ENCODE assay signal across 18 cellular contexts in genomic region chr14:102418853-102419240, GRCh38.
"Had no signal": no experiment of that assay in that cellular context is flagged by ENCODE, and none has a peak within 500 bp of the region (broad histone marks: within the 10 kb centered on the region; RNA-seq: fewer than 3 reads in every experiment).

No MANE protein-coding gene starts in this region.

- H3K9me3 Mint-ChIP-seq: activated naive CD8-positive, alpha-beta T cell treated with anti-CD3 and anti-CD28 coated beads, Interleukin-2, amount 50 U/mL, for 24 hours; memory B cell; nephron had no signal

- H3K27me3 Mint-ChIP-seq: activated CD8-positive, alpha-beta memory T cell treated with anti-CD3 and anti-CD28 coated beads, Interleukin-2, amount 10 ng/mL, durations not matched to agents 7 days and 5 days; activated naive CD8-positive, alpha-beta T cell treated with anti-CD3 and anti-CD28 coated beads, Interleukin-2, amount 50 U/mL, for 24 hours; memory B cell; T-helper 17 cell had no signal

- DNase-seq: activated CD4-positive, CD25-positive, alpha-beta regulatory T cell; activated CD8-positive, alpha-beta memory T cell treated with anti-CD3 and anti-CD28 coated beads, Interleukin-2, amount 10 ng/mL, durations not matched to agents 7 days and 5 days; activated gamma-delta T cell; activated naive CD8-positive, alpha-beta T cell treated with anti-CD3 and anti-CD28 coated beads, Interleukin-2, amount 50 U/mL, for 24 hours; activated T-cell treated with anti-CD3 and anti-CD28 coated beads, Interleukin-2, amount 50 U/mL, for 48 hours; central memory CD4-positive, alpha-beta T cell; dermis blood vessel endothelial cell; left ventricle myocardium inferior; retina; SHP77; stimulated activated CD4-positive, alpha-beta T cell treated with anti-CD3 and anti-CD28 coated beads, Interleukin-15, amount 100 ng/mL, for 24 hours; stimulated activated CD4-positive, alpha-beta T cell treated with anti-CD3 and anti-CD28 coated beads, Interleukin-4, amount 100 ng/mL, for 24 hours; T-helper 17 cell; trophoblast cell had no signal

- H3K4me3 Mint-ChIP-seq: activated CD8-positive, alpha-beta memory T cell treated with anti-CD3 and anti-CD28 coated beads, Interleukin-2, amount 10 ng/mL, durations not matched to agents 7 days and 5 days; activated naive CD8-positive, alpha-beta T cell treated with anti-CD3 and anti-CD28 coated beads, Interleukin-2, amount 50 U/mL, for 24 hours; memory B cell; nephron; T-helper 17 cell had no signal

- H3K4me1 Mint-ChIP-seq: activated CD8-positive, alpha-beta memory T cell treated with anti-CD3 and anti-CD28 coated beads, Interleukin-2, amount 10 ng/mL, durations not matched to agents 7 days and 5 days; activated naive CD8-positive, alpha-beta T cell treated with anti-CD3 and anti-CD28 coated beads, Interleukin-2, amount 50 U/mL, for 24 hours; memory B cell had no signal

- H3K4me3 ChIP-seq: esophagus muscularis mucosa, left ventricle myocardium inferior had no signal

- H3K4me1 ChIP-seq: left ventricle myocardium inferior, parathyroid adenoma had no signal

- H3K27ac ChIP-seq: esophagus muscularis mucosa, left ventricle myocardium inferior, parathyroid adenoma had no signal

- H2AFZ ChIP-seq: parathyroid adenoma had no signal

- H3K9me3 ChIP-seq: esophagus muscularis mucosa, left ventricle myocardium inferior had no signal

- H3K36me3 Mint-ChIP-seq: activated CD8-positive, alpha-beta memory T cell treated with anti-CD3 and anti-CD28 coated beads, Interleukin-2, amount 10 ng/mL, durations not matched to agents 7 days and 5 days had no signal

- H3K27me3 ChIP-seq: esophagus muscularis mucosa had no signal

- H3K27ac Mint-ChIP-seq: activated CD8-positive, alpha-beta memory T cell treated with anti-CD3 and anti-CD28 coated beads, Interleukin-2, amount 10 ng/mL, durations not matched to agents 7 days and 5 days; activated naive CD8-positive, alpha-beta T cell treated with anti-CD3 and anti-CD28 coated beads, Interleukin-2, amount 50 U/mL, for 24 hours; memory B cell; T-helper 17 cell had no signal
